In genomic region chr20:62337558-62338293, GRCh38 we compare ENCODE assay signal across 14 cellular contexts. TPM values are rescaled to one million over a fixed set of nuclear protein-coding genes. Genes with fewer than 3 reads are reported as not detected.
DNase-seq lines count a peak whose midpoint lies in the region; ATAC-seq and TF ChIP-seq lines count a peak whose summit lies in the region.
"Had no signal": no experiment of that assay in that cellular context is flagged by ENCODE, and none has a peak within 500 bp of the region (broad histone marks: within the 10 kb centered on the region; RNA-seq: fewer than 3 reads in every experiment).

No MANE protein-coding gene starts in this region.

- H3K4me1 ChIP-seq in osteoblast (ENCODE audit: insufficient read depth, low read length): no peaks in the 10 kb centered on the region
- H3K4me1 ChIP-seq: right lobe of liver had no signal

- peak; percentile 11 to 21 for ATAC-seq in natural killer cell treated with Interleukin-12 subunit alpha and Interleukin-12 subunit beta and Interleukin-15 and Interleukin-18, amount 100 ng/mL, for 72 hours
- ATAC-seq in natural killer cell (no peak), HG03432 (IDR thresholded peaks at IDR 0.05; ENCODE audit: unreplicated experiment) (peak; percentile 40)
- peak; percentile 28 for ATAC-seq in central memory CD8-positive, alpha-beta T cell (replicated peaks; ENCODE audit: extremely low read depth, poor library complexity, severe bottlenecking)
- no peak for ATAC-seq in activated CD4-positive, alpha-beta T cell treated with anti-CD3 and anti-CD28 coated beads for 36 hours

- no peak overlapping the region for H3K27ac Mint-ChIP-seq in natural killer cell treated with Interleukin-12 subunit alpha and Interleukin-12 subunit beta and Interleukin-15 and Interleukin-18, amount 100 ng/mL, for 72 hours
- H3K27ac Mint-ChIP-seq in natural killer cell: no peak overlapping the region
- H3K27ac Mint-ChIP-seq in central memory CD8-positive, alpha-beta T cell (ENCODE audit: low read depth): no peak overlapping the region
- no peak overlapping the region for H3K27ac Mint-ChIP-seq in activated CD4-positive, alpha-beta T cell treated with anti-CD3 and anti-CD28 coated beads for 36 hours
- H3K27ac Mint-ChIP-seq: activated CD4-positive, alpha-beta memory T cell treated with anti-CD3 and anti-CD28 coated beads, Interleukin-2, amount 10 ng/mL, durations not matched to agents 7 days and 5 days; activated naive CD4-positive, alpha-beta T cell treated with anti-CD3 and anti-CD28 coated beads for 36 hours had no signal

- H3K79me2 ChIP-seq in osteoblast (ENCODE audit: insufficient read depth, low read length): no peaks in the 10 kb centered on the region

- no peak overlapping the region for H3K27ac ChIP-seq in osteoblast (ENCODE audit: low read depth, low read length)
- H3K27ac ChIP-seq: right lobe of liver, thoracic aorta had no signal

- H3K4me3 ChIP-seq in osteoblast (ENCODE audit: insufficient read depth, low read length): no peak overlapping the region
- H3K4me3 ChIP-seq: right lobe of liver, thoracic aorta had no signal

- no peak for DNase-seq in natural killer cell treated with Interleukin-12 subunit alpha and Interleukin-12 subunit beta and Interleukin-15 and Interleukin-18, amount 100 ng/mL, for 72 hours (ENCODE audit: low spot score)
- DNase-seq in natural killer cell (no peak), SIG-M5 (lab: John Stamatoyannopoulos, UW) (no peak), globus pallidus (ENCODE audit: low spot score) (no peak), osteoblast (ENCODE audit: insufficient read length, low spot score, missing footprints) (no peak)
- no peak for DNase-seq in central memory CD8-positive, alpha-beta T cell (ENCODE audit: low spot score in 2 of 2)
- DNase-seq in activated CD4-positive, alpha-beta T cell treated with anti-CD3 and anti-CD28 coated beads for 36 hours: no peak
- DNase-seq: activated CD4-positive, alpha-beta memory T cell treated with anti-CD3 and anti-CD28 coated beads, Interleukin-2, amount 10 ng/mL, durations not matched to agents 7 days and 5 days; activated naive CD4-positive, alpha-beta T cell treated with anti-CD3 and anti-CD28 coated beads for 36 hours; cerebellar nuclear complex; NCI-H69 had no signal

- no peaks in the 10 kb centered on the region for H3K27me3 ChIP-seq in osteoblast (ENCODE audit: insufficient read depth, low read length)
- H3K27me3 ChIP-seq: right lobe of liver had no signal

- H3K4me2 ChIP-seq in osteoblast (ENCODE audit: insufficient read depth, low read length): no peak overlapping the region

- no peak overlapping the region for H3K4me3 Mint-ChIP-seq in natural killer cell treated with Interleukin-12 subunit alpha and Interleukin-12 subunit beta and Interleukin-15 and Interleukin-18, amount 100 ng/mL, for 72 hours
- H3K4me3 Mint-ChIP-seq in natural killer cell: no peak overlapping the region
- H3K4me3 Mint-ChIP-seq in central memory CD8-positive, alpha-beta T cell: no peak overlapping the region
- H3K4me3 Mint-ChIP-seq in activated CD4-positive, alpha-beta T cell treated with anti-CD3 and anti-CD28 coated beads for 36 hours: no peak overlapping the region
- H3K4me3 Mint-ChIP-seq: activated CD4-positive, alpha-beta memory T cell treated with anti-CD3 and anti-CD28 coated beads, Interleukin-2, amount 10 ng/mL, durations not matched to agents 7 days and 5 days; activated naive CD4-positive, alpha-beta T cell treated with anti-CD3 and anti-CD28 coated beads for 36 hours had no signal

- intact Hi-C loops in natural killer cell (cut with micrococcal nuclease): no loop called here
- intact Hi-C loops in activated CD4-positive, alpha-beta T cell treated with anti-CD3 and anti-CD28 coated beads for 36 hours (cut with DNase I, micrococcal nuclease): no loop called here

- H2AFZ ChIP-seq in osteoblast (ENCODE audit: low read length): no peak overlapping the region

- no peaks in the 10 kb centered on the region for H3K36me3 Mint-ChIP-seq in natural killer cell treated with Interleukin-12 subunit alpha and Interleukin-12 subunit beta and Interleukin-15 and Interleukin-18, amount 100 ng/mL, for 72 hours
- H3K36me3 Mint-ChIP-seq in natural killer cell: no peaks in the 10 kb centered on the region
- H3K36me3 Mint-ChIP-seq in central memory CD8-positive, alpha-beta T cell (ENCODE audit: insufficient read depth): no peaks in the 10 kb centered on the region
- no peaks in the 10 kb centered on the region for H3K36me3 Mint-ChIP-seq in activated CD4-positive, alpha-beta T cell treated with anti-CD3 and anti-CD28 coated beads for 36 hours (ENCODE audit: low read depth)

- CTCF ChIA-PET in activated CD4-positive, alpha-beta T cell treated with anti-CD3 and anti-CD28 coated beads for 36 hours (lab: Charles Lee): no interaction called here

- H3K4me1 Mint-ChIP-seq in natural killer cell treated with Interleukin-12 subunit alpha and Interleukin-12 subunit beta and Interleukin-15 and Interleukin-18, amount 100 ng/mL, for 72 hours (ENCODE audit: low read depth in 2 of 2): no peaks in the 10 kb centered on the region
- H3K4me1 Mint-ChIP-seq in natural killer cell: no peaks in the 10 kb centered on the region
- peaks cover 5% of the 10 kb centered on the region for H3K4me1 Mint-ChIP-seq in central memory CD8-positive, alpha-beta T cell
- no peaks in the 10 kb centered on the region for H3K4me1 Mint-ChIP-seq in activated CD4-positive, alpha-beta T cell treated with anti-CD3 and anti-CD28 coated beads for 36 hours
- H3K4me1 Mint-ChIP-seq: activated CD4-positive, alpha-beta memory T cell treated with anti-CD3 and anti-CD28 coated beads, Interleukin-2, amount 10 ng/mL, durations not matched to agents 7 days and 5 days had no signal

- H3K27me3 Mint-ChIP-seq in natural killer cell treated with Interleukin-12 subunit alpha and Interleukin-12 subunit beta and Interleukin-15 and Interleukin-18, amount 100 ng/mL, for 72 hours: peaks cover 8 to 9% of the 10 kb centered on the region in 2 donors
- peaks cover 8 to 10% of the 10 kb centered on the region in 2 donors for H3K27me3 Mint-ChIP-seq in natural killer cell (ENCODE audit: low read depth in 2 of 2)
- H3K27me3 Mint-ChIP-seq in central memory CD8-positive, alpha-beta T cell: peaks cover 53% of the 10 kb centered on the region
- H3K27me3 Mint-ChIP-seq in activated CD4-positive, alpha-beta T cell treated with anti-CD3 and anti-CD28 coated beads for 36 hours: peaks cover 9% of the 10 kb centered on the region

- H3K36me3 ChIP-seq in osteoblast (ENCODE audit: insufficient read depth, low read length): no peaks in the 10 kb centered on the region

- no peaks in the 10 kb centered on the region for H4K20me1 ChIP-seq in osteoblast (ENCODE audit: insufficient read depth, low read length)

- TF ChIP-seq CTCF in natural killer cell (IDR thresholded peaks at IDR 0.05): no peak
- TF ChIP-seq CTCF in osteoblast (IDR thresholded peaks at IDR 0.05; ENCODE audit: extremely low read depth, low read depth, low read length): no peak

- POLR2A ChIA-PET in activated CD4-positive, alpha-beta T cell treated with anti-CD3 and anti-CD28 coated beads for 36 hours (lab: Charles Lee): no interaction called here

- no peaks in the 10 kb centered on the region for H3K9me3 Mint-ChIP-seq in natural killer cell treated with Interleukin-12 subunit alpha and Interleukin-12 subunit beta and Interleukin-15 and Interleukin-18, amount 100 ng/mL, for 72 hours
- no peaks in the 10 kb centered on the region for H3K9me3 Mint-ChIP-seq in natural killer cell
- no peaks in the 10 kb centered on the region for H3K9me3 Mint-ChIP-seq in central memory CD8-positive, alpha-beta T cell
- no peaks in the 10 kb centered on the region for H3K9me3 Mint-ChIP-seq in activated CD4-positive, alpha-beta T cell treated with anti-CD3 and anti-CD28 coated beads for 36 hours (ENCODE audit: low read depth)
- H3K9me3 Mint-ChIP-seq: activated CD4-positive, alpha-beta memory T cell treated with anti-CD3 and anti-CD28 coated beads, Interleukin-2, amount 10 ng/mL, durations not matched to agents 7 days and 5 days had no signal

- no peaks in the 10 kb centered on the region for H3K9me3 ChIP-seq in osteoblast (ENCODE audit: low read depth, low read length)
- H3K9me3 ChIP-seq: right lobe of liver, thoracic aorta had no signal

RNA-seq across cellular contexts. Expression of gene LAMA5, which starts 29.4 kb away (rescaled TPM):
- 1 to 10 TPM; 1.5 to 1.9 TPM for total RNA-seq in natural killer cell treated with Interleukin-12 subunit alpha and Interleukin-12 subunit beta and Interleukin-15 and Interleukin-18, amount 100 ng/mL, for 72 hours
- 1 to 10 TPM; 1.0 to 4.3 (median 1.4) TPM for total RNA-seq in natural killer cell
- 1 to 10 TPM in 1 of 2 experiments, under 1 TPM in 1; 0.72 to 1.0 TPM for total RNA-seq in activated CD4-positive, alpha-beta T cell treated with anti-CD3 and anti-CD28 coated beads for 36 hours
- total RNA-seq in osteoblast: 0.88 and 2.2 TPM in 2 replicates

RNA-seq across cellular contexts. Expression of gene ADRM1, which starts 34.9 kb away (rescaled TPM):
- 100 to 1,000 TPM; 171 to 178 TPM for total RNA-seq in natural killer cell treated with Interleukin-12 subunit alpha and Interleukin-12 subunit beta and Interleukin-15 and Interleukin-18, amount 100 ng/mL, for 72 hours
- 10 to 100 TPM; 81.4 to 88.4 (median 84.6) TPM for total RNA-seq in natural killer cell
- 100 to 1,000 TPM in 1 of 2 experiments, 10 to 100 TPM in 1; 92.8 to 103 TPM for total RNA-seq in activated CD4-positive, alpha-beta T cell treated with anti-CD3 and anti-CD28 coated beads for 36 hours
- total RNA-seq in osteoblast: 93.1 and 103 TPM in 2 replicates

RNA-seq across cellular contexts. Expression of gene RPS21, which starts 49.2 kb away (rescaled TPM):
- 1,000 to 10,000 TPM; 1,109 to 1,318 TPM for total RNA-seq in natural killer cell treated with Interleukin-12 subunit alpha and Interleukin-12 subunit beta and Interleukin-15 and Interleukin-18, amount 100 ng/mL, for 72 hours
- 1,000 to 10,000 TPM in 2 of 3 donors, 100 to 1,000 TPM in 1; 887 to 1,244 (median 1,112) TPM for total RNA-seq in natural killer cell
- 1,000 to 10,000 TPM; 1,051 to 2,439 TPM for total RNA-seq in activated CD4-positive, alpha-beta T cell treated with anti-CD3 and anti-CD28 coated beads for 36 hours
- 460 and 508 TPM in 2 replicates for total RNA-seq in osteoblast

Comparison
In these comparisons a context has a peak if more than half of its experiments do, and no peak if none do; other contexts are left out.
1. ATAC-seq: peak in natural killer cell treated with Interleukin-12 subunit alpha and Interleukin-12 subunit beta and Interleukin-15 and Interleukin-18, amount 100 ng/mL, for 72 hours (2 of 2), HG03432 (single experiment) and central memory CD8-positive, alpha-beta T cell (single experiment); none in natural killer cell (0 of 3) and activated CD4-positive, alpha-beta T cell treated with anti-CD3 and anti-CD28 coated beads for 36 hours (single experiment).